8 cellular contexts compared by ENCODE assay signal in genomic region chr19:52942371-52943133, GRCh38. TPM values are rescaled to one million over a fixed set of nuclear protein-coding genes. Genes with fewer than 3 reads are reported as not detected.
A peak's percentile ranks its signal among the peaks of the same experiment; 100 is the strongest.
DNase-seq lines count a peak whose midpoint lies in the region; ATAC-seq and TF ChIP-seq lines count a peak whose summit lies in the region.

No MANE protein-coding gene starts in this region.

- H3K9me3 ChIP-seq in left lung = peaks cover 0 to 28% of the 10 kb centered on the region in 2 donors

- intact Hi-C loops in activated CD4-positive, alpha-beta T cell treated with anti-CD3 and anti-CD28 coated beads, Interleukin-2, amount 10 ng/mL, durations not matched to agents 24 days and 14 days (cut with micrococcal nuclease) = loop anchor here (1.0 to 10.0 kb wide), 5 partner anchors 20 to 252 kb away; partner anchors contain the start of genes ZNF160, ZNF611, ZNF665 and ZNF816
- intact Hi-C loops in left lung (cut with DNase I) = no loop called here

- peak overlapping the region; percentile 70 to 84 for H3K27ac ChIP-seq in left lung

- peak; percentile 83 for DNase-seq in A172 (ENCODE audit: low spot score)
- DNase-seq in NCI-H2227 treated with DMSO at 0.1 percent for 48 hours (lab: John Stamatoyannopoulos, UW) = peak; percentile 92
- peak; percentile 99 for DNase-seq in activated CD4-positive, alpha-beta T cell treated with anti-CD3 and anti-CD28 coated beads, Interleukin-2, amount 10 ng/mL, durations not matched to agents 24 days and 14 days
- DNase-seq in cortex of kidney (lab: John Stamatoyannopoulos, UW) = peak; percentile 24
- DNase-seq in left lung = peak; percentile 94 to 98
- peak; percentile 84 to 91 for DNase-seq in stimulated activated CD4-positive, alpha-beta T cell treated with anti-CD3 and anti-CD28 coated beads, Interleukin-2, amount 100 ng/mL, for 48 hours

- no peaks in the 10 kb centered on the region for H3K36me3 ChIP-seq in left lung

- TF ChIP-seq CTCF in left lung (IDR thresholded peaks at IDR 0.05) = no peak

- H3K27me3 Mint-ChIP-seq in activated CD4-positive, alpha-beta T cell treated with anti-CD3 and anti-CD28 coated beads, Interleukin-2, amount 10 ng/mL, durations not matched to agents 24 days and 14 days = no peaks in the 10 kb centered on the region

- peaks cover 0 to 29% of the 10 kb centered on the region in 2 donors for H3K4me1 ChIP-seq in left lung

- H3K36me3 Mint-ChIP-seq in activated CD4-positive, alpha-beta T cell treated with anti-CD3 and anti-CD28 coated beads, Interleukin-2, amount 10 ng/mL, durations not matched to agents 24 days and 14 days (ENCODE audit: low read depth) = peaks cover 19% of the 10 kb centered on the region

- peaks cover 19% of the 10 kb centered on the region for H3K4me1 Mint-ChIP-seq in activated CD4-positive, alpha-beta T cell treated with anti-CD3 and anti-CD28 coated beads, Interleukin-2, amount 10 ng/mL, durations not matched to agents 24 days and 14 days

- peak overlapping the region; percentile 90 for H3K4me3 Mint-ChIP-seq in activated CD4-positive, alpha-beta T cell treated with anti-CD3 and anti-CD28 coated beads, Interleukin-2, amount 10 ng/mL, durations not matched to agents 24 days and 14 days

- peak overlapping the region; percentile 88 for H3K27ac Mint-ChIP-seq in activated CD4-positive, alpha-beta T cell treated with anti-CD3 and anti-CD28 coated beads, Interleukin-2, amount 10 ng/mL, durations not matched to agents 24 days and 14 days

- H3K27me3 ChIP-seq in left lung = no peaks in the 10 kb centered on the region

- peak overlapping the region; percentile 69 to 71 for H3K4me3 ChIP-seq in left lung

- ATAC-seq in GM18517 (IDR thresholded peaks at IDR 0.05; ENCODE audit: unreplicated experiment) = peak; percentile 84
- peak; percentile 98 for ATAC-seq in HG03039 (IDR thresholded peaks at IDR 0.05; ENCODE audit: unreplicated experiment)
- ATAC-seq in left lung = peak; percentile 98

- no peaks in the 10 kb centered on the region for H3K9me3 Mint-ChIP-seq in activated CD4-positive, alpha-beta T cell treated with anti-CD3 and anti-CD28 coated beads, Interleukin-2, amount 10 ng/mL, durations not matched to agents 24 days and 14 days

RNA-seq across cellular contexts. Expression of gene ZNF888, which starts 19.3 kb away (rescaled TPM):
- total RNA-seq in A172 (2014; rRNA removed; shearing (Covaris generic)) = 6.6 and 7.8 TPM in 2 replicates
- 4.4 and 6.5 TPM in 2 replicates for total RNA-seq in activated CD4-positive, alpha-beta T cell treated with anti-CD3 and anti-CD28 coated beads, Interleukin-2, amount 10 ng/mL, durations not matched to agents 24 days and 14 days
- 1 to 10 TPM; 5.7 to 8.0 TPM for total RNA-seq in left lung

RNA-seq across cellular contexts. Expression of gene ZNF816, which starts 20.1 kb away (rescaled TPM):
- 10.7 and 12.0 TPM in 2 replicates for total RNA-seq in A172 (2014; rRNA removed; shearing (Covaris generic))
- 8.9 TPM in 2 replicates for total RNA-seq in activated CD4-positive, alpha-beta T cell treated with anti-CD3 and anti-CD28 coated beads, Interleukin-2, amount 10 ng/mL, durations not matched to agents 24 days and 14 days
- total RNA-seq in left lung = 10 to 100 TPM; 10.9 to 12.2 TPM

RNA-seq across cellular contexts. Expression of gene ZNF320, which starts 45.1 kb away (rescaled TPM):
- 3.8 and 5.8 TPM in 2 replicates for total RNA-seq in A172 (2014; rRNA removed; shearing (Covaris generic))
- 8.0 and 17.8 TPM in 2 replicates for total RNA-seq in activated CD4-positive, alpha-beta T cell treated with anti-CD3 and anti-CD28 coated beads, Interleukin-2, amount 10 ng/mL, durations not matched to agents 24 days and 14 days
- total RNA-seq in left lung = 10 to 100 TPM in 1 of 2 donors, 1 to 10 TPM in 1; 7.6 to 21.0 TPM

Comparison
In these comparisons a context has a peak if more than half of its experiments do, and no peak if none do; other contexts are left out.
1. Peak in every context shown above with its lines: DNase-seq, ATAC-seq, H3K4me3 ChIP-seq and H3K27ac ChIP-seq.
2. DNase-seq: peak in every context shown above with its lines; median percentile 99 in activated CD4-positive, alpha-beta T cell treated with anti-CD3 and anti-CD28 coated beads, Interleukin-2, amount 10 ng/mL, durations not matched to agents 24 days and 14 days; 96 in left lung; 92 in NCI-H2227 treated with DMSO at 0.1 percent for 48 hours; 88 in stimulated activated CD4-positive, alpha-beta T cell treated with anti-CD3 and anti-CD28 coated beads, Interleukin-2, amount 100 ng/mL, for 48 hours; 83 in A172; 24 in cortex of kidney.